ENCODE assay signal across 20 cellular contexts in genomic region chr10:124890225-124890624, GRCh38.
"Had no signal": no experiment of that assay in that cellular context is flagged by ENCODE, and none has a peak within 500 bp of the region (broad histone marks: within the 10 kb centered on the region; RNA-seq: fewer than 3 reads in every experiment).

No MANE protein-coding gene starts in this region.

- H3K27ac ChIP-seq: breast epithelium, WERI-Rb-1 had no signal

- H3K27me3 ChIP-seq: breast epithelium had no signal

- H3K4me3 ChIP-seq: breast epithelium had no signal

- H3K36me3 ChIP-seq: breast epithelium, WERI-Rb-1 had no signal

- DNase-seq: activated CD4-positive, alpha-beta memory T cell treated with anti-CD3 and anti-CD28 coated beads, Interleukin-2, amount 10 ng/mL, durations not matched to agents 7 days and 5 days; activated CD4-positive, alpha-beta T cell treated with anti-CD3 and anti-CD28 coated beads for 36 hours; activated CD4-positive, alpha-beta T cell treated with anti-CD3 and anti-CD28 coated beads, Interleukin-2, amount 50 U/mL, for 1 hour; activated gamma-delta T cell; activated naive CD4-positive, alpha-beta T cell treated with anti-CD3 and anti-CD28 coated beads for 36 hours; activated T-cell treated with anti-CD3 and anti-CD28 coated beads for 4 hours; activated T-cell treated with anti-CD3 and anti-CD28 coated beads, Interleukin-2, amount 50 U/mL, for 48 hours; anterior cingulate cortex; Kasumi-1; KBM-7; NCI-H1048; NCI-H1417; NCI-H2029 treated with DMSO at 0.1 percent for 48 hours; NCI-H345; NCI-H510A; NCI-H526 treated with DMSO at 0.1 percent for 48 hours; SIG-M5; WERI-Rb-1 had no signal

- ATAC-seq: activated CD4-positive, alpha-beta T cell treated with anti-CD3 and anti-CD28 coated beads for 36 hours; activated T-helper 17 cell treated with anti-CD3 and anti-CD28 coated beads, Interleukin-2, amount 50 U/mL, for 72 hours had no signal

- H3K4me1 ChIP-seq: breast epithelium had no signal

- H3K9me3 ChIP-seq: breast epithelium had no signal
